10 cellular contexts compared by ENCODE assay signal in the genomic region with DNA sequence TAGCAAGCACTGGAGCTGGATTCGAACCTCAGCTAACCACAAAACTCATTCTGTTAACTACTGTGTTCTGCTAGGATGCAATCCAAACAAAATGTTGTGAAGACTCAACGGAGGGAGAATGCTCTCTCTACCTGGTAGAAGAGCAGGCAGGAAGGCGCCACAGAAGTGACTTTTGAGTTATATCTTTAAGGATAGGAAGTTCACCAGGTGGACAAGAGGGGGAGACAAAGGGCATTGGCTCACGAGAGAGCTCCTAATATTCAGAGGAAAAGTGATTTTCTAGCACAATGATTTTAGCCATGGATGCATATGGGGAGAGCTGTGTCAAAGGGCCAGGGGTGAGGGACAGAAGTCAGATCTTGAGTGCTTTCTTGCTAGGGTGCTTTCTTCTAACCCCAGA.
A peak's percentile ranks its signal among the peaks of the same experiment; 100 is the strongest.
DNase-seq lines count a peak whose midpoint lies in the region; ATAC-seq and TF ChIP-seq lines count a peak whose summit lies in the region.
"Had no signal": no experiment of that assay in that cellular context is flagged by ENCODE, and none has a peak within 500 bp of the region (broad histone marks: within the 10 kb centered on the region; RNA-seq: fewer than 3 reads in every experiment).

No MANE protein-coding gene starts in this region.

- no peaks in the 10 kb centered on the region for H3K9me3 ChIP-seq in Panc1 (ENCODE audit: control insufficient read depth, insufficient read depth, low read depth, low read length)

- intact Hi-C loops in Panc1 (cut with micrococcal nuclease; ENCODE audit: unreplicated experiment): loop anchor here (5.0 kb wide), 1 partner anchor 165 kb away; no protein-coding TSS in a partner anchor

- H3K27me3 ChIP-seq in Panc1 (ENCODE audit: control insufficient read depth, insufficient read depth, low read length): no peaks in the 10 kb centered on the region; the same call in 1 of the 2 replicates

- POLR2A ChIA-PET in Panc1 (lab: Charles Lee): no interaction called here

- ATAC-seq in Panc1 (no peak), GM21381 (IDR thresholded peaks at IDR 0.05; ENCODE audit: unreplicated experiment) (no peak)

- in situ Hi-C loops in Panc1 (cut with HindIII; ENCODE audit: low pct_unique_long_range_greater_than_20kb, low sequenced_read_pairs): no loop called here

- peak; percentile 56 for DNase-seq in AG08395 (ENCODE audit: low spot score)
- DNase-seq in GM12864 (ENCODE audit: low read depth): no peak
- no peak for DNase-seq in Panc1 (ENCODE audit: low read depth, low spot score)
- peak; percentile 55 for DNase-seq in germinal center (ENCODE audit: low spot score)
- no peak for DNase-seq in NOMO-1 treated with DMSO at 0.1 percent for 48 hours (lab: John Stamatoyannopoulos, UW; ENCODE audit: unreplicated experiment)
- DNase-seq in nucleus accumbens (lab: John Stamatoyannopoulos, UW): no peak
- DNase-seq in kidney glomerular epithelial cell (lab: John Stamatoyannopoulos, UW): no peak
- DNase-seq: naive B cell, NCI-H2171 treated with DMSO at 0.1 percent for 48 hours had no signal

- no peaks in the 10 kb centered on the region for H3K4me1 ChIP-seq in Panc1 (ENCODE audit: control insufficient read depth, insufficient read depth, low read length)

- TF ChIP-seq CTCF in GM12864 (IDR thresholded peaks at IDR 0.05; ENCODE audit: low read depth, low read length, missing control alignments) (peak; percentile 66), Panc1 (IDR thresholded peaks at IDR 0.05) (peak; percentile 54)

- CTCF ChIA-PET in Panc1 (lab: Charles Lee): no interaction called here

- BruUV-seq in Panc1 (replicated peaks; lab: Mats Ljungman, UMichigan): no TSS peak

- no peaks in the 10 kb centered on the region for H3K36me3 ChIP-seq in Panc1 (ENCODE audit: control insufficient read depth, insufficient read depth, low read length)

- no peak overlapping the region for H3K27ac ChIP-seq in Panc1 (ENCODE audit: low read length)

- H3K4me3 ChIP-seq in GM12864 (ENCODE audit: low read depth, low read length) (no peak overlapping the region), Panc1 (ENCODE audit: low read depth in 2 of 2, low read length in 2 of 2) (no peak overlapping the region)

Comparison
In these comparisons a context has a peak if more than half of its experiments do, and no peak if none do; other contexts are left out.
1. DNase-seq: peak in AG08395 (single experiment) and germinal center (single experiment); none in GM12864 (single experiment), Panc1 (single experiment), NOMO-1 treated with DMSO at 0.1 percent for 48 hours (single experiment), nucleus accumbens (0 of 56) and kidney glomerular epithelial cell (single experiment).